ENCODE assay signal across 1 cellular context in genomic region chr19:38250428-38250820, GRCh38.
TF ChIP-seq lines count a peak whose summit lies in the region.

No MANE protein-coding gene starts in this region.

TF ChIP-seq in GM23338, 12 proteins besides CTCF, POLR2A, EP300 and RAD21 (continued from another document):
- TF ChIP-seq REST (IDR thresholded peaks at IDR 0.05; ENCODE audit: unreplicated experiment): no peak
